Comparison of ENCODE assay signal across 9 cellular contexts in the genomic region with DNA sequence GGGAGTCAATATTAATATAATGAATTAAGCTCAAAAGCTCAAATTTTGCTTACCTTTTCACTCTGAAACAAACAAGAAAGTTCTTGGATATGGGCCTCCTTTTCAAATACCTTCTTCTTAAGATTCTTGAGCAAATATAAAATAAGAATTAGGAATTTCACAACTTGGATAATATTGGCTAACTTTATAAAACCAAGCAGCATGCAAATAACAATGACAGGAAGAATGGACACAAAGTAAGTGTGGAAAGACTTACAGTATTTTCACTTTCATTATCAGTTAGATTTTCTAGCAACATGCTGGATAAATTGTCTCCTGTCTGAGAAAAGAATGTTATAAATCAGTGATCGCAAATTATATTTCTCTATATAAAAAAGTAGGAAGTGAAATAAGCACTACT. TPM values are rescaled to one million over a fixed set of nuclear protein-coding genes. Genes with fewer than 3 reads are reported as not detected.
A peak's percentile ranks its signal among the peaks of the same experiment; 100 is the strongest.
DNase-seq lines count a peak whose midpoint lies in the region; ATAC-seq, FAIRE-seq and TF ChIP-seq lines count a peak whose summit lies in the region.
"Had no signal": no experiment of that assay in that cellular context is flagged by ENCODE, and none has a peak within 500 bp of the region (broad histone marks: within the 10 kb centered on the region; RNA-seq: fewer than 3 reads in every experiment).

No MANE protein-coding gene starts in this region.

- intact Hi-C loops in heart left ventricle (cut with DNase I) (loop anchor here in 8 of 10 donors (5.0 to 10.0 kb wide), 8 partner anchors 119 to 702 kb away; a partner anchor contains a TSS), cardiac septum (cut with DNase I) (loop anchor here (5.0 kb wide), 1 partner anchor 119 kb away; no protein-coding TSS in a partner anchor), GM12878 (cut with micrococcal nuclease; ENCODE audit: unreplicated experiment) (loop anchor here (5.0 to 10.0 kb wide), 5 partner anchors 304 to 942 kb away; a partner anchor contains a TSS), prostate gland (cut with DNase I) (loop anchor here (10.0 kb wide), 1 partner anchor 122 kb away; no protein-coding TSS in a partner anchor)

- SMC1A ChIA-PET in GM12878 (lab: Charles Lee; ENCODE audit: uncharacterized antibody, unreplicated experiment) = interaction anchor here (0.7 to 1.4 kb wide), 6 partner anchors 13 to 699 kb away, joined by 3 to 4 read pairs (median 3); a partner anchor contains a TSS

- H3K4me1 Mint-ChIP-seq in stimulated activated naive CD8-positive, alpha-beta T cell treated with anti-CD3 and anti-CD28 coated beads, Interleukin-15, amount 100 ng/mL, for 72 hours = peaks cover 5% of the 10 kb centered on the region

- RAD21 ChIA-PET in GM12878 (lab: Charles Lee; ENCODE audit: unreplicated experiment) = interaction anchor here (0.6 to 1.6 kb wide), 3 partner anchors 13 to 388 kb away, joined by 3 to 8 read pairs (median 3); a partner anchor contains a TSS

- peak overlapping the region; percentile 68 for H3K4me2 ChIP-seq in GM12878 (ENCODE audit: control insufficient read depth, insufficient read depth)

- DNase-seq in heart left ventricle (no peak), cardiac septum (ENCODE audit: low spot score) (no peak), GM12878 (ENCODE audit: low read depth, low spot score) (peak; percentile 13), prostate gland (ENCODE audit: low spot score) (no peak), AG20443 (ENCODE audit: low spot score) (no peak), hepatic stellate cell (ENCODE audit: low spot score) (no peak)
- DNase-seq in stimulated activated naive CD8-positive, alpha-beta T cell treated with anti-CD3 and anti-CD28 coated beads, Interleukin-15, amount 100 ng/mL, for 72 hours = no peak
- DNase-seq: activated CD8-positive, alpha-beta memory T cell treated with anti-CD3 and anti-CD28 coated beads, Interleukin-2, amount 50 U/mL, for 4 hours had no signal

- no peaks in the 10 kb centered on the region for H3K27me3 ChIP-seq in heart left ventricle
- H3K27me3 ChIP-seq in GM12878 (replicated peaks in 1 of 2; ENCODE audit: control insufficient read depth in 2 of 2, insufficient read depth in 2 of 2, low read length in 1 of 2) = no peaks in the 10 kb centered on the region
- no peaks in the 10 kb centered on the region for H3K27me3 ChIP-seq in prostate gland (replicated peaks; ENCODE audit: insufficient read depth)

- no peak overlapping the region for H3K9ac ChIP-seq in GM12878 (ENCODE audit: control insufficient read depth, insufficient read depth, low read length)

- H3K27ac Mint-ChIP-seq in stimulated activated naive CD8-positive, alpha-beta T cell treated with anti-CD3 and anti-CD28 coated beads, Interleukin-15, amount 100 ng/mL, for 72 hours = no peak overlapping the region

- H3K4me1 ChIP-seq in heart left ventricle (peaks cover 0 to 21% (median 3%) of the 10 kb centered on the region in 12 donors), GM12878 (ENCODE audit: control insufficient read depth, insufficient read depth, low read length) (no peaks in the 10 kb centered on the region), prostate gland (replicated peaks) (no peaks in the 10 kb centered on the region)

- POLR2A ChIA-PET in GM12878 (lab: Charles Lee) = interaction anchor here (0.5 to 1.1 kb wide), 2 partner anchors 119 to 357 kb away, joined by 3 read pairs; no protein-coding TSS in a partner anchor

- H4K20me1 ChIP-seq in GM12878 (ENCODE audit: control insufficient read depth, insufficient read depth) = no peaks in the 10 kb centered on the region

- H3K4me3 Mint-ChIP-seq in stimulated activated naive CD8-positive, alpha-beta T cell treated with anti-CD3 and anti-CD28 coated beads, Interleukin-15, amount 100 ng/mL, for 72 hours = peak overlapping the region; percentile 29 to 39

- H3K4me3 ChIP-seq in heart left ventricle (peak overlapping the region in 9 of 12 donors; percentile 3 to 46 (median 30)), GM12878 (peak overlapping the region; percentile 30; the same call in 1 of the 2 replicates), prostate gland (no peak overlapping the region)

- WGBS in heart left ventricle, 4 donors = 32 to 56% (median 52%) methylated on average over 1 of the region's 1 CpG
- 4% methylated on average over 1 of the region's 1 CpG for WGBS in GM12878 (ENCODE audit: insufficient coverage, insufficient replicate concordance, low lambda C conversion rate, missing lambda C conversion rate)
- 67% methylated on average over 1 of the region's 1 CpG for WGBS in prostate gland

- TF ChIP-seq POLR2A in heart left ventricle (IDR thresholded peaks at IDR 0.05) (no peak), GM12878 (IDR thresholded peaks at IDR 0.05; ENCODE audit: low read depth, low read length) (no peak), prostate gland (IDR thresholded peaks at IDR 0.05) (no peak)

- TF ChIP-seq CTCF in heart left ventricle (IDR thresholded peaks at IDR 0.05) (no peak), GM12878 (IDR thresholded peaks at IDR 0.05 in 2 of 3, conservative IDR thresholded peaks at IDR 0.05 in 1 of 3; ENCODE audit: control insufficient read depth in 2 of 3, extremely low read depth in 1 of 3, insufficient read depth in 1 of 3, low read depth in 3 of 3, low read length in 3 of 3) (no peak), prostate gland (IDR thresholded peaks at IDR 0.05) (no peak)

- ATAC-seq in heart left ventricle (no peak), HG02885 (IDR thresholded peaks at IDR 0.05; ENCODE audit: poor library complexity, unreplicated experiment) (peak; percentile 59), GM12878 (peak; percentile 70)
- ATAC-seq in stimulated activated naive CD8-positive, alpha-beta T cell treated with anti-CD3 and anti-CD28 coated beads, Interleukin-15, amount 100 ng/mL, for 72 hours = no peak

- TF ChIP-seq RAD21 in GM12878 (IDR thresholded peaks at IDR 0.05; ENCODE audit: insufficient read depth, low read depth, low read length) = no peak

- H3K27ac ChIP-seq in heart left ventricle (peak overlapping the region in 8 of 12 donors; percentile 2 to 62 (median 30)), GM12878 (ENCODE audit: control insufficient read depth, insufficient read depth) (peak overlapping the region; percentile 61), prostate gland (no peak overlapping the region)

- H3K9me3 ChIP-seq in heart left ventricle = no peaks in the 10 kb centered on the region
- peaks cover 6% of the 10 kb centered on the region; the same call in 2 of the 3 replicates for H3K9me3 ChIP-seq in GM12878 (replicated peaks; ENCODE audit: control insufficient read depth, insufficient read depth, low read length)
- no peaks in the 10 kb centered on the region for H3K9me3 ChIP-seq in prostate gland

- in situ Hi-C loops in GM12878 (cut with MboI) = loop anchor here (5.0 to 25.0 kb wide), 3 partner anchors 119 to 704 kb away; a partner anchor contains a TSS

- no peak for TF ChIP-seq EP300 in GM12878 (IDR thresholded peaks at IDR 0.05; ENCODE audit: borderline replicate concordance in 1 of 2, control insufficient read depth in 1 of 2, low read depth in 2 of 2, low read length in 2 of 2)

- BruUV-seq in GM12878 (replicated peaks; lab: Mats Ljungman, UMichigan) = no TSS peak

- H3K27me3 Mint-ChIP-seq in stimulated activated naive CD8-positive, alpha-beta T cell treated with anti-CD3 and anti-CD28 coated beads, Interleukin-15, amount 100 ng/mL, for 72 hours = no peaks in the 10 kb centered on the region

- peak; percentile 31 for FAIRE-seq in GM12878 (lab: Jason Lieb, UNC)

- CTCF ChIA-PET in GM12878 (lab: Yijun Ruan, JAX) = interaction anchor here (0.9 to 7.3 kb wide), 4 partner anchors 9 to 121 kb away, joined by 5 to 104 read pairs (median 12); a partner anchor contains a TSS

- peaks cover 6 to 7% of the 10 kb centered on the region in 2 donors for H3K9me3 Mint-ChIP-seq in stimulated activated naive CD8-positive, alpha-beta T cell treated with anti-CD3 and anti-CD28 coated beads, Interleukin-15, amount 100 ng/mL, for 72 hours

- no peaks in the 10 kb centered on the region; the same call in none of the 2 replicates for H3K79me2 ChIP-seq in GM12878 (ENCODE audit: control insufficient read depth, insufficient read depth, low read length)

- H2AFZ ChIP-seq in GM12878 (ENCODE audit: control insufficient read depth, low read depth, low read length) = peak overlapping the region; percentile 78

- H3K36me3 ChIP-seq in heart left ventricle (no peaks in the 10 kb centered on the region), GM12878 (ENCODE audit: control insufficient read depth in 2 of 2, insufficient read depth in 2 of 2, low read length in 1 of 2) (no peaks in the 10 kb centered on the region), prostate gland (no peaks in the 10 kb centered on the region)

RNA-seq across cellular contexts. Expression of a gene that starts 13.2 kb away (rescaled TPM):
- total RNA-seq in heart left ventricle (10 to 100 TPM in 6 of 9 donors, 1 to 10 TPM in 3; 6.2 to 23.7 (median 12.3) TPM), cardiac septum (12.1 TPM), GM12878 (2014; rRNA removed) (12.2 and 19.9 TPM in 2 replicates), GM12878 (2014; rRNA removed; fragmentation: Illumina TruSeq; extraction: Trizol) (29.5 and 31.2 TPM in 2 replicates), GM12878 (2021) (16.6 and 17.1 TPM in 2 replicates), prostate gland (10 to 100 TPM; 47.9 to 54.2 TPM)
- polyA plus RNA-seq in heart left ventricle (10 to 100 TPM in 1 of 2 donors, 1 to 10 TPM in 1; 8.6 to 14.0 TPM), GM12878 (2011; rRNA removed) (10.4 and 25.3 TPM in 2 replicates), GM12878 (2014; fragmentation: Illumina TruSeq; extraction: Trizol) (22.8 and 41.0 TPM in 2 replicates), GM12878 (2014; fragmentation: Nextera tagmentation; extraction: Ambion mirVana) (10 to 100 TPM; 20.0 to 25.9 TPM), GM12878 (2014; rRNA removed) (13.5 and 13.6 TPM in 2 replicates), GM12878 (2016; fragmentation: Nextera tagmentation; extraction: Ambion mirVana) (10 to 100 TPM; 13.7 to 20.1 TPM)
- total RNA-seq in GM12878 (2013; cell fraction: nucleolus; rRNA removed) = 136 and 141 TPM in 2 replicates
- 7.3 TPM for polyA plus RNA-seq in GM12878 (2011; ENCODE audit: low read depth)
- 2.0 and 2.6 TPM in 2 replicates for polyA plus RNA-seq in GM12878 (2011; cell fraction: cytosol; rRNA removed)
- polyA plus RNA-seq in GM12878 (2011; cell fraction: nucleus; rRNA removed) = 16.3 and 18.9 TPM in 2 replicates
- polyA plus RNA-seq in GM12878 (2012) = 9.1 and 14.1 TPM in 2 replicates
- polyA minus RNA-seq in GM12878 (2011; rRNA and poly(A)+ RNA removed) = 3.9 and 4.6 TPM in 2 replicates
- 3.2 and 3.6 TPM in 2 replicates for polyA minus RNA-seq in GM12878 (2011; cell fraction: cytosol; rRNA and poly(A)+ RNA removed)
- polyA minus RNA-seq in GM12878 (2011; cell fraction: nucleus; rRNA and poly(A)+ RNA removed) = 13.4 and 18.5 TPM in 2 replicates

RNA-seq across cellular contexts. Expression of a gene that starts 41.1 kb away (rescaled TPM):
- total RNA-seq in heart left ventricle (under 1 TPM in 2 of 9 donors, not detected in 7; 0.16 to 0.24 TPM), cardiac septum (not detected), GM12878 (2014; rRNA removed) (not detected in 2 replicates), GM12878 (2014; rRNA removed; fragmentation: Illumina TruSeq; extraction: Trizol) (0.05 TPM in 1 of 2 replicates, not detected in the other), GM12878 (2021) (not detected in 2 replicates), prostate gland (1 to 10 TPM; 2.7 to 2.8 TPM)
- polyA plus RNA-seq in heart left ventricle (under 1 TPM in 1 of 2 donors, not detected in 1; 0.07 TPM), GM12878 (2011; rRNA removed) (0.15 TPM in 1 of 2 replicates, not detected in the other), GM12878 (2014; fragmentation: Illumina TruSeq; extraction: Trizol) (0.01 TPM in 1 of 2 replicates, not detected in the other), GM12878 (2014; fragmentation: Nextera tagmentation; extraction: Ambion mirVana) (under 1 TPM in 1 of 2 experiments, not detected in 1; 0.02 TPM), GM12878 (2014; rRNA removed) (not detected in 2 replicates), GM12878 (2016; fragmentation: Nextera tagmentation; extraction: Ambion mirVana) (under 1 TPM in 1 of 2 experiments, not detected in 1; 0.20 TPM)
- not detected in 2 replicates for total RNA-seq in GM12878 (2013; cell fraction: nucleolus; rRNA removed)
- not detected for polyA plus RNA-seq in GM12878 (2011; ENCODE audit: low read depth)
- polyA plus RNA-seq in GM12878 (2011; cell fraction: cytosol; rRNA removed) = not detected in 2 replicates
- polyA plus RNA-seq in GM12878 (2011; cell fraction: nucleus; rRNA removed) = not detected in 2 replicates
- not detected in 2 replicates for polyA plus RNA-seq in GM12878 (2012)
- not detected in 2 replicates for polyA minus RNA-seq in GM12878 (2011; rRNA and poly(A)+ RNA removed)
- not detected in 2 replicates for polyA minus RNA-seq in GM12878 (2011; cell fraction: cytosol; rRNA and poly(A)+ RNA removed)
- polyA minus RNA-seq in GM12878 (2011; cell fraction: nucleus; rRNA and poly(A)+ RNA removed) = not detected in 2 replicates

Comparison
In these comparisons a context has a peak if more than half of its experiments do, and no peak if none do; other contexts are left out.
1. ATAC-seq: peak in HG02885 (single experiment) and GM12878 (single experiment); none in heart left ventricle (0 of 4) and stimulated activated naive CD8-positive, alpha-beta T cell treated with anti-CD3 and anti-CD28 coated beads, Interleukin-15, amount 100 ng/mL, for 72 hours (single experiment).
2. H3K27ac ChIP-seq: peak in heart left ventricle (8 of 12) and GM12878 (single experiment); none in prostate gland (0 of 2).
3. H3K4me3 ChIP-seq: peak in heart left ventricle (9 of 12) and GM12878 (single experiment); none in prostate gland (0 of 2).